In the genomic region with DNA sequence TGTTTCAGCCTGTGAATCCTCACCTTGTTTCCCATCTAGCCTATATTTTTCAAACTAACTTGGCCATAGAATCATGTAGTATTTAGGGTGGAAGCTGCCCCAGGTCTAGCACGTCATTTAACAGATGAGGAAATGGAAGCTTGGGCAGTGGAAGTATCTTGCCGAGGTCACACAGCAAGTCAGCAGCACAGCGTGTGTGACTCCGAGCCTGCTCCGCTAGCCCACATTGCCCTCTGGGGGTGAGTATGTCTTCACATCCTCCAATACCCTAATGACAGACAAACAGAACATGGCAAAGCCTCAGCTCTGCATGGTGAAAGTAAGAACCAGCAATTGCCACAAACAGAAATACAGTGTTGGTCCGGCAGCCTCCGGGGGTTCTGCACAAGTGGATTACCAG, we compare ENCODE assay signal across 9 cellular contexts. TPM values are rescaled to one million over a fixed set of nuclear protein-coding genes. Genes with fewer than 3 reads are reported as not detected.
DNase-seq lines count a peak whose midpoint lies in the region.
"Had no signal": no experiment of that assay in that cellular context is flagged by ENCODE, and none has a peak within 500 bp of the region (broad histone marks: within the 10 kb centered on the region; RNA-seq: fewer than 3 reads in every experiment).

No MANE protein-coding gene starts in this region.

- H3K27me3 Mint-ChIP-seq in activated naive CD4-positive, alpha-beta T cell treated with anti-CD3 and anti-CD28 coated beads for 36 hours (ENCODE audit: low read depth) = peaks cover 16% of the 10 kb centered on the region

- H3K36me3 Mint-ChIP-seq in activated naive CD4-positive, alpha-beta T cell treated with anti-CD3 and anti-CD28 coated beads for 36 hours (ENCODE audit: low read depth) = no peaks in the 10 kb centered on the region

- CTCF ChIA-PET in activated naive CD4-positive, alpha-beta T cell treated with anti-CD3 and anti-CD28 coated beads for 36 hours (lab: Charles Lee) = interaction anchor here (0.6 to 6.7 kb wide), 23 partner anchors 9 to 430 kb away, joined by 3 to 63 read pairs (median 4); partner anchors contain the start of genes CCR1 and CXCR6

- peak; percentile 75 for DNase-seq in activated naive CD4-positive, alpha-beta T cell treated with anti-CD3 and anti-CD28 coated beads for 36 hours
- no peak for DNase-seq in activated naive CD4-positive, alpha-beta T cell treated with anti-CD3 and anti-CD28 coated beads, Interleukin-2, amount 50 U/mL, for 16 hours
- DNase-seq in RKO (ENCODE audit: low spot score) = peak; percentile 38
- peak; percentile 53 for DNase-seq in activated T-helper 9 cell treated with anti-CD3 and anti-CD28 coated beads, Interleukin-2, amount 50 U/mL, for 16 hours (ENCODE audit: low read depth)
- peak; percentile 82 for DNase-seq in iPS-NIHi7 (ENCODE audit: extremely low spot score)
- peak; percentile 31 to 38 for DNase-seq in stimulated activated CD8-positive, alpha-beta memory T cell treated with anti-CD3 and anti-CD28 coated beads, Interleukin-2, amount 100 ng/mL, for 48 hours (ENCODE audit: low read depth in 2 of 2)
- no peak for DNase-seq in NCI-H1694 (lab: John Stamatoyannopoulos, UW)
- DNase-seq in NCI-H146 (lab: John Stamatoyannopoulos, UW) = no peak

- intact Hi-C loops in activated naive CD4-positive, alpha-beta T cell treated with anti-CD3 and anti-CD28 coated beads for 36 hours (cut with micrococcal nuclease) = loop anchor here (1.0 to 10.0 kb wide), 6 partner anchors 8 to 704 kb away; no protein-coding TSS in a partner anchor

- H3K4me1 Mint-ChIP-seq in activated naive CD4-positive, alpha-beta T cell treated with anti-CD3 and anti-CD28 coated beads for 36 hours (ENCODE audit: low read depth) = peaks cover 21% of the 10 kb centered on the region

- no peak overlapping the region for H3K4me3 Mint-ChIP-seq in activated naive CD4-positive, alpha-beta T cell treated with anti-CD3 and anti-CD28 coated beads for 36 hours

- H3K27ac Mint-ChIP-seq in activated naive CD4-positive, alpha-beta T cell treated with anti-CD3 and anti-CD28 coated beads for 36 hours = no peak overlapping the region

- H3K9me3 Mint-ChIP-seq in activated naive CD4-positive, alpha-beta T cell treated with anti-CD3 and anti-CD28 coated beads for 36 hours = no peaks in the 10 kb centered on the region

RNA-seq across cellular contexts. Expression of gene CCR5, which starts 2.2 kb away (rescaled TPM):
- not detected for total RNA-seq in activated naive CD4-positive, alpha-beta T cell treated with anti-CD3 and anti-CD28 coated beads for 36 hours
- total RNA-seq: astrocyte had no signal

RNA-seq across cellular contexts. Expression of gene CCR2, which starts 14.7 kb away (rescaled TPM):
- not detected for total RNA-seq in activated naive CD4-positive, alpha-beta T cell treated with anti-CD3 and anti-CD28 coated beads for 36 hours
- total RNA-seq: astrocyte had no signal

RNA-seq across cellular contexts. Expression of gene CCRL2, which starts 38.5 kb away (rescaled TPM):
- total RNA-seq in activated naive CD4-positive, alpha-beta T cell treated with anti-CD3 and anti-CD28 coated beads for 36 hours = under 1 TPM; 0.81 to 0.89 TPM
- total RNA-seq: astrocyte had no signal

Comparison
In these comparisons a context has a peak if more than half of its experiments do, and no peak if none do; other contexts are left out.
1. DNase-seq: peak in activated naive CD4-positive, alpha-beta T cell treated with anti-CD3 and anti-CD28 coated beads for 36 hours (single experiment), RKO (single experiment), activated T-helper 9 cell treated with anti-CD3 and anti-CD28 coated beads, Interleukin-2, amount 50 U/mL, for 16 hours (single experiment), iPS-NIHi7 (single experiment) and stimulated activated CD8-positive, alpha-beta memory T cell treated with anti-CD3 and anti-CD28 coated beads, Interleukin-2, amount 100 ng/mL, for 48 hours (2 of 2); none in activated naive CD4-positive, alpha-beta T cell treated with anti-CD3 and anti-CD28 coated beads, Interleukin-2, amount 50 U/mL, for 16 hours (single experiment), NCI-H1694 (single experiment) and NCI-H146 (single experiment).